8 cellular contexts compared by ENCODE assay signal in the genomic region with DNA sequence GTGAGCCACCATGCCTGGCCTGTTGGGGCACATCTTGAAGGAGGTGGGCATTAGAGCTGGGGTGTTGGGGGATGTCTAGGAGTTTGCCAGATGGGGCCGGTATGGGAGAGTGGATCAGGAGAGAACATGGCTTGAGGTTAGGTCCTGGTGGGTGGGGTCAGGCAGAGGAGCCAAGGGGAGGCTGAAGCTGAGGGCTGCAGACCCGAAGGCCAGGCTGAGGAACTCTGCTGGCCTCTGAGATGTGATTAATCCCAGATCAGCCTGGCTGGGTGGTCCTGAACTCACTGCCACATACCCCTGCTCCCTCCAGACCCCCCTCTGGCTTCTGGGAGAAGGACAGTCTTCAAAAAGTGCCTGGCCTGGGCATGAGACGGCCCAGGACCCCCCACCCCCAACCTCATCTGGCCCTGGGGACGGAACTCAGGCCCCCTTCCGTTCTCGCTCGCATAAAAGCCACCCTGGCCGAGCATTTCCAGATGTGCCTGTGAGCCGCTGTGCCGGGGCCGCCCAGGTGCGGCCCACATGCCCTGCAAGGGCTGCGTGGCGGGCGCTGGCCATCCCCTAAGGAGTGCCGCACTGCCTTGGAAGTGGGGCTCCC. TPM values are rescaled to one million over a fixed set of nuclear protein-coding genes. Genes with fewer than 3 reads are reported as not detected.
A peak's percentile ranks its signal among the peaks of the same experiment; 100 is the strongest.
DNase-seq lines count a peak whose midpoint lies in the region; TF ChIP-seq lines count a peak whose summit lies in the region.

No MANE protein-coding gene starts in this region.

- DNase-seq in H7 (peak; percentile 70), fibroblast of mammary gland (ENCODE audit: low read depth) (no peak), RKO (ENCODE audit: low spot score) (no peak), HPDE6-E6E7 (ENCODE audit: extremely low spot score) (no peak), NCI-H146 (lab: John Stamatoyannopoulos, UW) (no peak), amniotic stem cell (lab: John Stamatoyannopoulos, UW) (no peak)

- no peak for TF ChIP-seq CTCF in SU-DHL-6 (IDR thresholded peaks at IDR 0.05; ENCODE audit: insufficient read depth, low read length, poor library complexity, severe bottlenecking)
- TF ChIP-seq CTCF in fibroblast of mammary gland (conservative IDR thresholded peaks at IDR 0.05; ENCODE audit: control insufficient read depth, insufficient read depth, low read depth, low read length) = no peak

- H3K9me2 ChIP-seq in SU-DHL-6 (replicated peaks; ENCODE audit: insufficient read depth, low read length) = no peaks in the 10 kb centered on the region

- H3K27me3 ChIP-seq in H7 (ENCODE audit: control insufficient read depth, insufficient read depth, low read length) = peaks cover 16% of the 10 kb centered on the region
- no peaks in the 10 kb centered on the region for H3K27me3 ChIP-seq in SU-DHL-6 (ENCODE audit: low read length)
- H3K27me3 ChIP-seq in skeletal muscle tissue (ENCODE audit: control insufficient read depth in 3 of 3, insufficient read depth in 3 of 3, low read length in 3 of 3) = peaks cover 13 to 20% (median 16%) of the 10 kb centered on the region in 3 donors

- H3K27ac ChIP-seq in SU-DHL-6 (ENCODE audit: low read depth, low read length) (no peak overlapping the region), skeletal muscle tissue (ENCODE audit: low read depth, low read length) (peak overlapping the region; percentile 61)

- H3K4me3 ChIP-seq in H7 (ENCODE audit: insufficient read depth, low read depth, low read length) (no peak overlapping the region), SU-DHL-6 (ENCODE audit: insufficient read depth, low read length, poor library complexity, severe bottlenecking) (no peak overlapping the region), fibroblast of mammary gland (ENCODE audit: control insufficient read depth, low read depth, low read length) (peak overlapping the region; percentile 47), skeletal muscle tissue (ENCODE audit: low read length in 3 of 3) (peak overlapping the region in 1 of 3 donors; percentile 68)

- peak overlapping the region; percentile 63 for H3K4me2 ChIP-seq in SU-DHL-6 (ENCODE audit: low read depth, low read length, poor library complexity, severe bottlenecking)

- H3K4me1 ChIP-seq in skeletal muscle tissue (ENCODE audit: control insufficient read depth in 3 of 3, insufficient read depth in 3 of 3, low read length in 3 of 3) = peaks cover 22 to 29% (median 29%) of the 10 kb centered on the region in 3 donors

- H3K9me3 ChIP-seq in SU-DHL-6 (ENCODE audit: insufficient read depth, low read length) = no peaks in the 10 kb centered on the region
- no peaks in the 10 kb centered on the region for H3K9me3 ChIP-seq in skeletal muscle tissue (ENCODE audit: control insufficient read depth in 3 of 3, low read length in 3 of 3)

- H3K36me3 ChIP-seq in H7 (replicated peaks; ENCODE audit: control insufficient read depth, insufficient read depth, low read length) (no peaks in the 10 kb centered on the region), SU-DHL-6 (ENCODE audit: low read length) (no peaks in the 10 kb centered on the region), skeletal muscle tissue (ENCODE audit: control insufficient read depth in 3 of 3, insufficient read depth in 3 of 3, low read length in 3 of 3) (no peaks in the 10 kb centered on the region)

- H3K79me2 ChIP-seq in SU-DHL-6 (ENCODE audit: insufficient read depth, low read length) = no peaks in the 10 kb centered on the region

- 0 out of 2 replicates have a peak, but pooled peaks cover 9% of the 10 kb centered on the region for H3F3A ChIP-seq in SU-DHL-6 (ENCODE audit: insufficient read depth)

- no peak overlapping the region for H2AFZ ChIP-seq in SU-DHL-6 (ENCODE audit: low read depth, low read length, severe bottlenecking)

- H3K9ac ChIP-seq in SU-DHL-6 (ENCODE audit: low read length) (0 out of 2 replicates have a peak overlapping the region, but pooled peaks have one; percentile 85), skeletal muscle tissue (ENCODE audit: low read depth in 1 of 3, low read length in 3 of 3) (peak overlapping the region in 1 of 3 donors; percentile 62)

- no peaks in the 10 kb centered on the region for H4K20me1 ChIP-seq in SU-DHL-6 (ENCODE audit: low read depth, low read length)

RNA-seq across cellular contexts. Expression of gene FSTL3, which starts 2.7 kb away (rescaled TPM):
- 7.4 and 9.7 TPM in 2 replicates for total RNA-seq in H7 (2014; rRNA removed; shearing (Covaris generic))
- 7.3 TPM for total RNA-seq in skeletal muscle tissue

RNA-seq across cellular contexts. Expression of gene RNF126, which starts 15.9 kb away (rescaled TPM):
- total RNA-seq in H7 (2014; rRNA removed; shearing (Covaris generic)) = 119 and 128 TPM in 2 replicates
- total RNA-seq in skeletal muscle tissue = 12.0 TPM

RNA-seq across cellular contexts. Expression of gene PRSS57, which starts 16.4 kb away (rescaled TPM):
- not detected in 2 replicates for total RNA-seq in H7 (2014; rRNA removed; shearing (Covaris generic))
- total RNA-seq in skeletal muscle tissue = not detected

RNA-seq across cellular contexts. Expression of gene PALM, which starts 29.8 kb away (rescaled TPM):
- total RNA-seq in H7 (2014; rRNA removed; shearing (Covaris generic)) = 28.7 and 34.6 TPM in 2 replicates
- 13.0 TPM for total RNA-seq in skeletal muscle tissue

RNA-seq across cellular contexts. Expression of gene FGF22, which starts 39.2 kb away (rescaled TPM):
- total RNA-seq in H7 (2014; rRNA removed; shearing (Covaris generic)) = not detected in 2 replicates
- total RNA-seq in skeletal muscle tissue = not detected
